ENCODE assay signal across 8 cellular contexts in the genomic region with DNA sequence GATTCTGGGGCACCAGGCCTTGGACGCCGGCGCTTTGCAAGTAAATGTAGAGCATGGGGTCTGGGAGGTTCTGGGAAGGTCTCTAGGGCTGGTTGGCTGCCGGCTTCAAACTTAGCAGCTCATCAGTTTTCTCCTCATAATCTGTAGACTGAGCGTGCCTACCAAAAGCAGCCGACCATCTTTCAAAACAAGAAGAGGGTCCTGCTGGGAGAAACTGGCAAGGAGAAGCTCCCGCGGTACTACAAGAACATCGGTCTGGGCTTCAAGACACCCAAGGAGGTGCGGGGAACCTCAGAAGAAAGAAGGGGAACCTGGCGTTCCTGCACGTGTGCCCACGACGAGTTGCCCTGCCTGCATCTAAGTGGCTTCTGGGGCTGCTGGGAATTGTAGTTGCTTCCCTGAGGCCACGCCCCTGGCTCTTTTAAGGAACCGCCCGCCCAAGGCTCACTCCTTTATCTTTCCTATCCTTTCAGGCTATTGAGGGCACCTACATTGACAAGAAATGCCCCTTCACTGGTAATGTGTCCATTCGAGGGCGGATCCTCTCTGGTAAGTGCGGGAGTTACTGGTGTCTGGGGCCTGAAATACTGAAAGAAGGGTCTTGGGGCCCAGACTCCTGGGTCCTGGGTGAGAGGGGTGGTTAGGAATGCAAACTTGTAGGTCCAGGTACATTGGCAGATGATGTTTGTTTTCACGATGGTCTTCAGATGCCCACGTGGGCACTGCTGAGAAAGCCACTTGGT. TPM values are rescaled to one million over a fixed set of nuclear protein-coding genes. Genes with fewer than 3 reads are reported as not detected.
DNase-seq lines count a peak whose midpoint lies in the region; ATAC-seq and TF ChIP-seq lines count a peak whose summit lies in the region.

No MANE protein-coding gene starts in this region.

- H3K9me3 Mint-ChIP-seq in CD14-positive monocyte: peaks cover 0 to 1% (median 0%) of the 10 kb centered on the region in 7 donors

- DNase-seq in CD14-positive monocyte (ENCODE audit: low spot score): peak; percentile 90
- DNase-seq in HT1080 (ENCODE audit: low read depth): peak; percentile 72
- peak; percentile 70 for DNase-seq in SW480 (ENCODE audit: low spot score)
- peak; percentile 50 for DNase-seq in astrocyte of the spinal cord (ENCODE audit: low read depth, low spot score)
- DNase-seq in stimulated activated CD4-positive, alpha-beta T cell treated with anti-CD3 and anti-CD28 coated beads, Interleukin-1b, Interleukin-23, amount 100 ng/mL, for 1 hour (ENCODE audit: low read depth in 2 of 2): peak; percentile 41 to 42

- ATAC-seq in HG03469 (IDR thresholded peaks at IDR 0.05; ENCODE audit: unreplicated experiment) (no peak), GM18511 (IDR thresholded peaks at IDR 0.05; ENCODE audit: unreplicated experiment) (no peak)

- no peaks in the 10 kb centered on the region for H3K9me3 ChIP-seq in iPS-18c (ENCODE audit: control insufficient read depth, insufficient read depth, low read length)

- H3K4me3 Mint-ChIP-seq in CD14-positive monocyte: peak overlapping the region; percentile 91 to 94

- peak overlapping the region; percentile 95 to 99 (median 97) for H3K27ac Mint-ChIP-seq in CD14-positive monocyte

- in situ Hi-C loops in astrocyte of the spinal cord (cut with HindIII; ENCODE audit: low sequenced_read_pairs): no loop called here

- intact Hi-C loops in CD14-positive monocyte (cut with micrococcal nuclease): loop anchor here (5.0 to 10.0 kb wide), 4 partner anchors 45 to 180 kb away; partner anchors contain the start of genes PRMT1 (in 2 of the 2), ALDH16A1 (in 1 of the 2), PIH1D1 (in 1 of the 2) and RRAS (in 1 of the 2)

- H3K27me3 Mint-ChIP-seq in CD14-positive monocyte (ENCODE audit: low read depth in 3 of 3): peaks cover 9 to 18% (median 12%) of the 10 kb centered on the region in 3 donors

- TF ChIP-seq CTCF in CD14-positive monocyte (IDR thresholded peaks at IDR 0.05): no peak
- TF ChIP-seq CTCF in astrocyte of the spinal cord (IDR thresholded peaks at IDR 0.05; ENCODE audit: low read depth, low read length): no peak

- H3K36me3 Mint-ChIP-seq in CD14-positive monocyte: peaks cover 33% of the 10 kb centered on the region in 2 donors

- H3K4me3 ChIP-seq in astrocyte of the spinal cord (ENCODE audit: low read depth, low read length) (peak overlapping the region; percentile 96), iPS-18c (ENCODE audit: insufficient read depth, low read depth, low read length) (peak overlapping the region; percentile 73)

- H3K4me1 Mint-ChIP-seq in CD14-positive monocyte: peaks cover 40% of the 10 kb centered on the region

RNA-seq across cellular contexts. Expression of gene RPS11, which starts 1.0 kb away (rescaled TPM):
- polyA plus RNA-seq in CD14-positive monocyte: 1,000 to 10,000 TPM; 1,103 to 1,481 TPM
- 2,830 and 3,374 TPM in 2 replicates for total RNA-seq in HT1080 (2014; rRNA removed; shearing (Covaris generic))
- 3,034 and 3,930 TPM in 2 replicates for polyA plus RNA-seq in HT1080 (2015; cell fraction: cytosol; rRNA removed)
- polyA plus RNA-seq in HT1080 (2015; cell fraction: nucleus; rRNA removed): 1,198 and 1,238 TPM in 2 replicates

RNA-seq across cellular contexts. Expression of gene RPL13A, which starts 9.8 kb away (rescaled TPM):
- 100 to 1,000 TPM; 655 to 663 TPM for polyA plus RNA-seq in CD14-positive monocyte
- 5,406 and 6,095 TPM in 2 replicates for total RNA-seq in HT1080 (2014; rRNA removed; shearing (Covaris generic))
- polyA plus RNA-seq in HT1080 (2015; cell fraction: cytosol; rRNA removed): 3,063 and 3,690 TPM in 2 replicates
- polyA plus RNA-seq in HT1080 (2015; cell fraction: nucleus; rRNA removed): 1,119 and 1,219 TPM in 2 replicates

RNA-seq across cellular contexts. Expression of gene FCGRT, which starts 15.2 kb away (rescaled TPM):
- 100 to 1,000 TPM; 720 to 930 TPM for polyA plus RNA-seq in CD14-positive monocyte
- total RNA-seq in HT1080 (2014; rRNA removed; shearing (Covaris generic)): 3.9 and 8.7 TPM in 2 replicates
- polyA plus RNA-seq in HT1080 (2015; cell fraction: cytosol; rRNA removed): 5.0 and 6.4 TPM in 2 replicates
- polyA plus RNA-seq in HT1080 (2015; cell fraction: nucleus; rRNA removed): 6.7 and 8.3 TPM in 2 replicates

RNA-seq across cellular contexts. Expression of gene FLT3LG, which starts 23.2 kb away (rescaled TPM):
- 1 to 10 TPM; 5.0 to 6.9 TPM for polyA plus RNA-seq in CD14-positive monocyte
- total RNA-seq in HT1080 (2014; rRNA removed; shearing (Covaris generic)): 6.8 and 7.3 TPM in 2 replicates
- polyA plus RNA-seq in HT1080 (2015; cell fraction: cytosol; rRNA removed): 7.4 and 7.9 TPM in 2 replicates
- polyA plus RNA-seq in HT1080 (2015; cell fraction: nucleus; rRNA removed): 3.4 and 4.6 TPM in 2 replicates

RNA-seq across cellular contexts. Expression of gene RCN3, which starts 30.6 kb away (rescaled TPM):
- polyA plus RNA-seq in CD14-positive monocyte: not detected
- 11.7 and 13.7 TPM in 2 replicates for total RNA-seq in HT1080 (2014; rRNA removed; shearing (Covaris generic))
- polyA plus RNA-seq in HT1080 (2015; cell fraction: cytosol; rRNA removed): 46.1 and 53.6 TPM in 2 replicates
- 73.1 and 78.3 TPM in 2 replicates for polyA plus RNA-seq in HT1080 (2015; cell fraction: nucleus; rRNA removed)
